Comparison of ENCODE assay signal across 27 cellular contexts in genomic region chr14:56152221-56152620, GRCh38.
"Had no signal": no experiment of that assay in that cellular context is flagged by ENCODE, and none has a peak within 500 bp of the region (broad histone marks: within the 10 kb centered on the region; RNA-seq: fewer than 3 reads in every experiment).

No MANE protein-coding gene starts in this region.

- H3K36me3 ChIP-seq: neutrophil, pancreas, prostate gland, right atrium auricular region, right lobe of liver, sigmoid colon, suprapubic skin, tibial artery, transverse colon, upper lobe of right lung, uterus had no signal

- H3K4me1 ChIP-seq: prostate gland, right atrium auricular region, right lobe of liver, uterus had no signal

- H3K27ac ChIP-seq: neutrophil, pancreas, prostate gland, right atrium auricular region, right lobe of liver, sigmoid colon, suprapubic skin, testis, tibial artery, transverse colon, upper lobe of right lung, uterus had no signal

- DNase-seq: naive thymus-derived CD4-positive, alpha-beta T cell; natural killer cell; nucleus accumbens; pancreas; retina; right lobe of liver; sigmoid colon; small intestine; stimulated activated CD4-positive, alpha-beta T cell treated with anti-CD3 and anti-CD28 coated beads, Interleukin-15, amount 100 ng/mL, for 24 hours; stimulated activated CD4-positive, alpha-beta T cell treated with anti-CD3 and anti-CD28 coated beads, Interleukin-2, amount 100 ng/mL, for 24 hours; stimulated activated CD4-positive, alpha-beta T cell treated with anti-CD3 and anti-CD28 coated beads, Interleukin-2, amount 100 ng/mL, for 48 hours; stimulated activated CD4-positive, alpha-beta T cell treated with anti-CD3 and anti-CD28 coated beads, Interleukin-4, amount 100 ng/mL, for 24 hours; stimulated activated CD8-positive, alpha-beta memory T cell treated with anti-CD3 and anti-CD28 coated beads, Interleukin-4, amount 100 ng/mL, for 48 hours; stimulated activated naive CD4-positive, alpha-beta T cell; stimulated activated naive CD8-positive, alpha-beta T cell treated with anti-CD3 and anti-CD28 coated beads, Interleukin-15, amount 100 ng/mL, for 72 hours; stimulated activated naive CD8-positive, alpha-beta T cell treated with anti-CD3 and anti-CD28 coated beads, Interleukin-15, Interleukin-2, amounts not matched to agents 100 U/mL and 50 U/mL, for 24 hours; substantia nigra; testis; tibial artery; transverse colon; upper lobe of right lung; uterus had no signal

- H3K9me3 ChIP-seq: neutrophil, pancreas, prostate gland, right atrium auricular region, right lobe of liver, sigmoid colon, suprapubic skin, testis, tibial artery, transverse colon, upper lobe of right lung, uterus had no signal

- H3K4me3 ChIP-seq: pancreas, prostate gland, right atrium auricular region, right lobe of liver, sigmoid colon, suprapubic skin, testis, tibial artery, transverse colon, upper lobe of right lung, uterus had no signal

- H3K27me3 ChIP-seq: neutrophil, pancreas, right atrium auricular region, right lobe of liver, sigmoid colon, suprapubic skin, testis, tibial artery, transverse colon, upper lobe of right lung, uterus had no signal

- ATAC-seq: naive thymus-derived CD4-positive, alpha-beta T cell; natural killer cell; pancreas; right lobe of liver; stimulated activated memory B cell treated with anti-CD40 and anti-IgM and Interleukin-4, amounts not matched to agents 10 μg/mL and 1 μg/mL and 100 μg/mL, for 72 hours; stimulated activated naive CD8-positive, alpha-beta T cell treated with anti-CD3 and anti-CD28 coated beads, Interleukin-15, amount 100 ng/mL, for 72 hours; stimulated activated naive CD8-positive, alpha-beta T cell treated with anti-CD3 and anti-CD28 coated beads, Interleukin-15, Interleukin-2, amounts not matched to agents 100 U/mL and 50 U/mL, for 24 hours; upper lobe of right lung had no signal
